Comparison of ENCODE assay signal across 23 cellular contexts in genomic region chr20:51739722-51740249, GRCh38.
"Had no signal": no experiment of that assay in that cellular context is flagged by ENCODE, and none has a peak within 500 bp of the region (broad histone marks: within the 10 kb centered on the region; RNA-seq: fewer than 3 reads in every experiment).

No MANE protein-coding gene starts in this region.

- H3K27me3 Mint-ChIP-seq: dendritic cell treated with granulocyte-macrophage colony-stimulating factor and Interleukin-4, amounts not matched to agents 40 ng/mL and 50 ng/mL, for 4 days had no signal

- H3K27me3 ChIP-seq: body of pancreas, foreskin keratinocyte, hepatocyte, right atrium auricular region, thyroid gland had no signal

- H3K27ac Mint-ChIP-seq: activated B cell treated with CpG ODN at 0.5 μM for 24 hours; activated CD4-positive, alpha-beta memory T cell treated with anti-CD3 and anti-CD28 coated beads for 36 hours; dendritic cell treated with granulocyte-macrophage colony-stimulating factor and Interleukin-4, amounts not matched to agents 40 ng/mL and 50 ng/mL, for 4 days; immature natural killer cell; mesothelial cell of epicardium; nephron had no signal

- H3K9me3 ChIP-seq: body of pancreas, lower lobe of right lung, psoas muscle, right atrium auricular region, thyroid gland had no signal

- ATAC-seq: body of pancreas; left lobe of liver; psoas muscle; stimulated activated naive CD8-positive, alpha-beta T cell treated with anti-CD3 and anti-CD28 coated beads, Interleukin-15, Interleukin-2, amounts not matched to agents 100 U/mL and 50 U/mL, for 24 hours had no signal

- H3K36me3 ChIP-seq: lower lobe of right lung, right atrium auricular region, thyroid gland had no signal

- H3K4me1 ChIP-seq: psoas muscle had no signal

- H2AFZ ChIP-seq: hepatocyte had no signal

- DNase-seq: activated B cell treated with CpG ODN at 0.5 μM for 24 hours; activated CD4-positive, alpha-beta memory T cell treated with anti-CD3 and anti-CD28 coated beads for 36 hours; activated CD4-positive, alpha-beta T cell treated with anti-CD3 and anti-CD28 coated beads for 4 hours; activated effector memory CD4-positive, alpha-beta T cell treated with anti-CD3 and anti-CD28 coated beads, Interleukin-2, amount 50 U/mL, for 16 hours; activated naive CD4-positive, alpha-beta T cell treated with anti-CD3 and anti-CD28 coated beads, Interleukin-2, amount 50 U/mL, for 16 hours; body of pancreas; effector CD8-positive, alpha-beta T cell; foreskin keratinocyte; glutamatergic neuron; immature natural killer cell; lower lobe of right lung; psoas muscle; stimulated activated CD4-positive, alpha-beta T cell treated with anti-CD3 and anti-CD28 coated beads, Interleukin-4, amount 100 ng/mL, for 24 hours; stimulated activated naive CD8-positive, alpha-beta T cell treated with anti-CD3 and anti-CD28 coated beads, Interleukin-15, Interleukin-2, amounts not matched to agents 100 U/mL and 50 U/mL, for 24 hours; T-helper 1 cell; T-helper 9 cell; thyroid gland had no signal

- H3K27ac ChIP-seq: body of pancreas, foreskin keratinocyte, hepatocyte, lower lobe of right lung, psoas muscle, right atrium auricular region, thyroid gland had no signal

- H3K4me2 ChIP-seq: hepatocyte had no signal

- H3K4me3 Mint-ChIP-seq: activated B cell treated with CpG ODN at 0.5 μM for 24 hours; activated CD4-positive, alpha-beta memory T cell treated with anti-CD3 and anti-CD28 coated beads for 36 hours; dendritic cell treated with granulocyte-macrophage colony-stimulating factor and Interleukin-4, amounts not matched to agents 40 ng/mL and 50 ng/mL, for 4 days; immature natural killer cell; mesothelial cell of epicardium; nephron had no signal

- H3K4me3 ChIP-seq: body of pancreas, hepatocyte, lower lobe of right lung, psoas muscle, right atrium auricular region, thyroid gland had no signal

- H3K36me3 Mint-ChIP-seq: activated CD4-positive, alpha-beta memory T cell treated with anti-CD3 and anti-CD28 coated beads for 36 hours had no signal

- H3K4me1 Mint-ChIP-seq: activated B cell treated with CpG ODN at 0.5 μM for 24 hours had no signal

- H3K9me3 Mint-ChIP-seq: activated B cell treated with CpG ODN at 0.5 μM for 24 hours; activated CD4-positive, alpha-beta memory T cell treated with anti-CD3 and anti-CD28 coated beads for 36 hours; dendritic cell treated with granulocyte-macrophage colony-stimulating factor and Interleukin-4, amounts not matched to agents 40 ng/mL and 50 ng/mL, for 4 days; mesothelial cell of epicardium; nephron had no signal
